15 cellular contexts compared by ENCODE assay signal in the genomic region with DNA sequence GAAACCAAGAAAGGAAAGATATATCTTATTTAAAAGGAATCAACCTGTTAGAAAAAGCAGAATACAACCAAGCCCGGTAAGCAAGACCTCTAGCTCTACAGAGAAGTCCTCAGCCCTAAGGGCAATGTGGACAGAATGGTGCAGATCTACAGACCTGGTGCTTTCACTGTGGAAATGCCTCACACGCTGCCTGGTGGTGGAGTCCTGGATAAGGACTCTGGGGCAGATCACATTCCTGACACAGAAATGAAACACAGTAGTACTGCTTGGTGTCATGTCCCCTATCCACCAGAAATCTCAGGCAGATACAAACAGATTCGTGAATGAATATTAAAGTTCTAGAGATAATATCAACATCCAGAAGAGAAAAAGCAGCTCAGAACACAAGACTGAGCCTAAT. TPM values are rescaled to one million over a fixed set of nuclear protein-coding genes. Genes with fewer than 3 reads are reported as not detected.
DNase-seq lines count a peak whose midpoint lies in the region; ATAC-seq and TF ChIP-seq lines count a peak whose summit lies in the region.
"Had no signal": no experiment of that assay in that cellular context is flagged by ENCODE, and none has a peak within 500 bp of the region (broad histone marks: within the 10 kb centered on the region; RNA-seq: fewer than 3 reads in every experiment).

No MANE protein-coding gene starts in this region.

- H3K4me1 ChIP-seq in left ventricle myocardium inferior (peaks cover 96% of the 10 kb centered on the region), vagina (peaks cover 97% of the 10 kb centered on the region)

- no peaks in the 10 kb centered on the region for H3K9me3 ChIP-seq in left ventricle myocardium inferior (replicated peaks)
- no peaks in the 10 kb centered on the region for H3K9me3 ChIP-seq in vagina
- H3K9me3 ChIP-seq: SJSA1 had no signal

- ATAC-seq in GM21528 (IDR thresholded peaks at IDR 0.05; ENCODE audit: low FRiP score, unreplicated experiment) = no peak

- H3K4me3 Mint-ChIP-seq in nephron = peak overlapping the region in 2 of 3 experiments; percentile 53 to 73
- H3K4me3 Mint-ChIP-seq: activated B cell treated with CpG ODN at 0.5 μM for 24 hours, naive B cell had no signal

- H3K36me3 Mint-ChIP-seq in nephron (ENCODE audit: low read depth) = peaks cover 66% of the 10 kb centered on the region

- TF ChIP-seq POLR2A in vagina (IDR thresholded peaks at IDR 0.05) = no peak

- DNase-seq in left ventricle myocardium inferior (no peak), cardiac septum (ENCODE audit: low spot score) (no peak), epithelial cell of proximal tubule (ENCODE audit: low read depth) (no peak), vagina (ENCODE audit: extremely low spot score in 2 of 2) (no peak)
- no peak for DNase-seq in activated effector memory CD4-positive, alpha-beta T cell treated with Interleukin-2 at 50 U/mL for 16 hours
- no peak for DNase-seq in activated naive CD4-positive, alpha-beta T cell (lab: John Stamatoyannopoulos, UW)
- DNase-seq: ACHN, activated B cell treated with CpG ODN at 0.5 μM for 24 hours, activated T-cell treated with anti-CD3 and anti-CD28 coated beads for 4 hours, MM.1S, naive B cell, NCI-H524 had no signal

- no peaks in the 10 kb centered on the region for H3K9me3 Mint-ChIP-seq in nephron
- H3K9me3 Mint-ChIP-seq: activated B cell treated with CpG ODN at 0.5 μM for 24 hours, naive B cell had no signal

- H3K27ac ChIP-seq in left ventricle myocardium inferior (replicated peaks) (no peak overlapping the region), vagina (peak overlapping the region; percentile 44)
- H3K27ac ChIP-seq: SJSA1 had no signal

- H3K4me3 ChIP-seq in left ventricle myocardium inferior (peak overlapping the region; percentile 6), epithelial cell of proximal tubule (ENCODE audit: low read depth, low read length) (no peak overlapping the region), vagina (no peak overlapping the region)
- H3K4me3 ChIP-seq: SJSA1 had no signal

- H3K27ac Mint-ChIP-seq in nephron = peak overlapping the region; percentile 30 to 64 (median 37)
- H3K27ac Mint-ChIP-seq: activated B cell treated with CpG ODN at 0.5 μM for 24 hours, naive B cell had no signal

- intact Hi-C loops in left ventricle myocardium inferior (cut with micrococcal nuclease) (loop anchor here (10.0 kb wide), 1 partner anchor 115 kb away; no protein-coding TSS in a partner anchor), cardiac septum (cut with DNase I) (no loop called here), vagina (cut with DNase I) (loop anchor here (5.0 kb wide), 1 partner anchor 378 kb away; a partner anchor contains a TSS)

- H3K36me3 ChIP-seq in left ventricle myocardium inferior (no peaks in the 10 kb centered on the region), vagina (no peaks in the 10 kb centered on the region)

- TF ChIP-seq CTCF in left ventricle myocardium inferior (IDR thresholded peaks at IDR 0.05; ENCODE audit: borderline replicate concordance) (peak; percentile 10), epithelial cell of proximal tubule (conservative IDR thresholded peaks at IDR 0.05; ENCODE audit: low read depth, low read length) (peak; percentile 15), nephron (IDR thresholded peaks at IDR 0.05; ENCODE audit: unreplicated experiment in 3 of 3) (no peak), vagina (IDR thresholded peaks at IDR 0.05) (no peak)

- H3K27me3 Mint-ChIP-seq in nephron (ENCODE audit: low read depth) = no peaks in the 10 kb centered on the region

- H3K27me3 ChIP-seq in left ventricle myocardium inferior (ENCODE audit: low read depth) (no peaks in the 10 kb centered on the region), vagina (no peaks in the 10 kb centered on the region)
- H3K27me3 ChIP-seq: SJSA1 had no signal

- H3K4me1 Mint-ChIP-seq in nephron = peaks cover 88% of the 10 kb centered on the region

RNA-seq across cellular contexts. Expression of a gene that starts 6.8 kb away (rescaled TPM):
- total RNA-seq in left ventricle myocardium inferior (67.9 TPM), cardiac septum (106 TPM), epithelial cell of proximal tubule (196 and 284 TPM in 2 replicates), vagina (250 TPM)

Comparison
In these comparisons a context has a peak if more than half of its experiments do, and no peak if none do; other contexts are left out.
1. CTCF ChIP-seq: peak in left ventricle myocardium inferior (single experiment) and epithelial cell of proximal tubule (single experiment); none in nephron (0 of 3) and vagina (0 of 3).